ENCODE assay signal across 43 cellular contexts in genomic region chr1:7839526-7839925, GRCh38. TPM values are rescaled to one million over a fixed set of nuclear protein-coding genes. Genes with fewer than 3 reads are reported as not detected.
"Had no signal": no experiment of that assay in that cellular context is flagged by ENCODE, and none has a peak within 500 bp of the region (broad histone marks: within the 10 kb centered on the region; RNA-seq: fewer than 3 reads in every experiment).

No MANE protein-coding gene starts in this region.

- H3K27ac Mint-ChIP-seq: activated naive CD4-positive, alpha-beta T cell treated with anti-CD3 and anti-CD28 coated beads for 36 hours; activated naive CD4-positive, alpha-beta T cell treated with anti-CD3 and anti-CD28 coated beads, Interleukin-2, amount 10 ng/mL, durations not matched to agents 7 days and 5 days; activated naive CD4-positive, alpha-beta T cell treated with anti-CD3 and anti-CD28 coated beads, Interleukin-2, amount 50 U/mL, for 24 hours; activated naive CD4-positive, alpha-beta T cell treated with anti-CD3 and anti-CD28 coated beads, Interleukin-2, amount 50 U/mL, for 72 hours; activated naive CD8-positive, alpha-beta T cell; activated naive CD8-positive, alpha-beta T cell treated with anti-CD3 and anti-CD28 coated beads for 36 hours; activated naive CD8-positive, alpha-beta T cell treated with anti-CD3 and anti-CD28 coated beads, Interleukin-2, amount 10 ng/mL, durations not matched to agents 7 days and 5 days; activated naive CD8-positive, alpha-beta T cell treated with anti-CD3 and anti-CD28 coated beads, Interleukin-2, amount 50 U/mL, for 24 hours; activated T-cell treated with anti-CD3 and anti-CD28 coated beads, Interleukin-2, amount 50 U/mL, for 24 hours; activated T-cell treated with anti-CD3 and anti-CD28 coated beads, Interleukin-2, amount 50 U/mL, for 72 hours; activated T-helper 1 cell treated with anti-CD3 and anti-CD28 coated beads, Interleukin-12 subunit alpha, Interleukin-12 subunit beta, Interleukin-2, Interleukin-4 antibody, amounts not matched to agents 30 ng/mL and 10 ng/mL and 1 ng/mL, durations not matched to agents 14 hours and 24 hours and 36 hours; activated T-helper 17 cell treated with anti-CD3 and anti-CD28 coated beads, Interleukin-2, amount 50 U/mL, for 72 hours; activated T-helper 2 cell treated with anti-CD3 and anti-CD28 coated beads, Interferon-gamma antibody, Interleukin-2, Interleukin-4, amounts not matched to agents 10 μg/mL and 5 μg/mL and 100 μg/mL, durations not matched to agents 14 hours and 24 hours and 36 hours; brain had no signal

- H3K27ac ChIP-seq: ascending aorta, body of pancreas, brain microvascular endothelial cell, breast epithelium, cardiac muscle cell had no signal

- DNase-seq: activated effector memory CD4-positive, alpha-beta T cell treated with anti-CD3 and anti-CD28 coated beads, Interleukin-2, amount 50 U/mL, for 16 hours; activated effector memory CD4-positive, alpha-beta T cell treated with Interleukin-2 at 50 U/mL for 16 hours; activated gamma-delta T cell; activated gamma-delta T cell treated with Interleukin-2 at 50 U/mL for 16 hours; activated naive CD4-positive, alpha-beta T cell; activated naive CD4-positive, alpha-beta T cell treated with anti-CD3 and anti-CD28 coated beads for 36 hours; activated naive CD4-positive, alpha-beta T cell treated with anti-CD3 and anti-CD28 coated beads, Interleukin-2, amount 10 ng/mL, durations not matched to agents 7 days and 5 days; activated naive CD4-positive, alpha-beta T cell treated with anti-CD3 and anti-CD28 coated beads, Interleukin-2, amount 50 U/mL, for 16 hours; activated naive CD4-positive, alpha-beta T cell treated with Interleukin-2 at 50 U/mL for 16 hours; activated naive CD8-positive, alpha-beta T cell treated with anti-CD3 and anti-CD28 coated beads for 36 hours; activated naive CD8-positive, alpha-beta T cell treated with anti-CD3 and anti-CD28 coated beads, Interleukin-2, amount 10 ng/mL, durations not matched to agents 7 days and 5 days; activated naive CD8-positive, alpha-beta T cell treated with anti-CD3 and anti-CD28 coated beads, Interleukin-2, amount 50 U/mL, for 24 hours; activated T-cell treated with anti-CD3 and anti-CD28 coated beads for 4 hours; activated T-cell treated with anti-CD3 and anti-CD28 coated beads, Interleukin-2, amount 50 U/mL, for 1 hour; activated T-cell treated with anti-CD3 and anti-CD28 coated beads, Interleukin-2, amount 50 U/mL, for 24 hours; activated T-cell treated with anti-CD3 and anti-CD28 coated beads, Interleukin-2, amount 50 U/mL, for 4 hours; activated T-cell treated with anti-CD3 and anti-CD28 coated beads, Interleukin-2, amount 50 U/mL, for 48 hours; activated T-cell treated with anti-CD3 and anti-CD28 coated beads, Interleukin-2, amount 50 U/mL, for 72 hours; amniotic stem cell; amygdala; anterior cingulate cortex; aorta; body of pancreas; brain microvascular endothelial cell; caudate nucleus; central memory CD4-positive, alpha-beta T cell; cerebellar nuclear complex had no signal

- H3K4me1 Mint-ChIP-seq: activated naive CD4-positive, alpha-beta T cell treated with anti-CD3 and anti-CD28 coated beads, Interleukin-2, amount 50 U/mL, for 24 hours; activated naive CD8-positive, alpha-beta T cell treated with anti-CD3 and anti-CD28 coated beads for 36 hours; activated T-helper 17 cell treated with anti-CD3 and anti-CD28 coated beads, Interleukin-2, amount 50 U/mL, for 72 hours; brain; central memory CD8-positive, alpha-beta T cell had no signal

- H3K4me1 ChIP-seq: ascending aorta, body of pancreas, breast epithelium had no signal

- H3K9me3 ChIP-seq: body of pancreas had no signal

- H3K27me3 ChIP-seq: ascending aorta, body of pancreas, brain microvascular endothelial cell, breast epithelium, cardiac muscle cell had no signal

- H3K27me3 Mint-ChIP-seq: activated naive CD4-positive, alpha-beta T cell treated with anti-CD3 and anti-CD28 coated beads, Interleukin-2, amount 10 ng/mL, durations not matched to agents 7 days and 5 days; activated naive CD4-positive, alpha-beta T cell treated with anti-CD3 and anti-CD28 coated beads, Interleukin-2, amount 50 U/mL, for 24 hours; activated naive CD8-positive, alpha-beta T cell; activated naive CD8-positive, alpha-beta T cell treated with anti-CD3 and anti-CD28 coated beads for 36 hours; activated naive CD8-positive, alpha-beta T cell treated with anti-CD3 and anti-CD28 coated beads, Interleukin-2, amount 10 ng/mL, durations not matched to agents 7 days and 5 days; activated naive CD8-positive, alpha-beta T cell treated with anti-CD3 and anti-CD28 coated beads, Interleukin-2, amount 50 U/mL, for 24 hours; activated T-cell treated with anti-CD3 and anti-CD28 coated beads, Interleukin-2, amount 50 U/mL, for 24 hours; activated T-helper 17 cell treated with anti-CD3 and anti-CD28 coated beads, Interleukin-2, amount 50 U/mL, for 72 hours; brain; central memory CD8-positive, alpha-beta T cell had no signal

- ATAC-seq: activated naive CD4-positive, alpha-beta T cell treated with anti-CD3 and anti-CD28 coated beads, Interleukin-2, amount 50 U/mL, for 72 hours; activated naive CD8-positive, alpha-beta T cell treated with anti-CD3 and anti-CD28 coated beads, Interleukin-2, amount 50 U/mL, for 24 hours; activated T-cell treated with anti-CD3 and anti-CD28 coated beads, Interleukin-2, amount 50 U/mL, for 4 hours; activated T-cell treated with anti-CD3 and anti-CD28 coated beads, Interleukin-2, amount 50 U/mL, for 72 hours; activated T-helper 17 cell treated with anti-CD3 and anti-CD28 coated beads, Interleukin-2, amount 50 U/mL, for 72 hours; body of pancreas had no signal

- H3K4me3 Mint-ChIP-seq: activated naive CD4-positive, alpha-beta T cell treated with anti-CD3 and anti-CD28 coated beads for 36 hours; activated naive CD4-positive, alpha-beta T cell treated with anti-CD3 and anti-CD28 coated beads, Interleukin-2, amount 10 ng/mL, durations not matched to agents 7 days and 5 days; activated naive CD4-positive, alpha-beta T cell treated with anti-CD3 and anti-CD28 coated beads, Interleukin-2, amount 50 U/mL, for 24 hours; activated naive CD8-positive, alpha-beta T cell; activated naive CD8-positive, alpha-beta T cell treated with anti-CD3 and anti-CD28 coated beads for 36 hours; activated naive CD8-positive, alpha-beta T cell treated with anti-CD3 and anti-CD28 coated beads, Interleukin-2, amount 10 ng/mL, durations not matched to agents 7 days and 5 days; activated naive CD8-positive, alpha-beta T cell treated with anti-CD3 and anti-CD28 coated beads, Interleukin-2, amount 50 U/mL, for 24 hours; activated T-cell treated with anti-CD3 and anti-CD28 coated beads, Interleukin-2, amount 50 U/mL, for 24 hours; activated T-cell treated with anti-CD3 and anti-CD28 coated beads, Interleukin-2, amount 50 U/mL, for 4 hours; activated T-cell treated with anti-CD3 and anti-CD28 coated beads, Interleukin-2, amount 50 U/mL, for 72 hours; activated T-helper 1 cell treated with anti-CD3 and anti-CD28 coated beads, Interleukin-12 subunit alpha, Interleukin-12 subunit beta, Interleukin-2, Interleukin-4 antibody, amounts not matched to agents 30 ng/mL and 10 ng/mL and 1 ng/mL, durations not matched to agents 14 hours and 24 hours and 36 hours; activated T-helper 17 cell treated with anti-CD3 and anti-CD28 coated beads, Interleukin-2, amount 50 U/mL, for 72 hours; brain; central memory CD8-positive, alpha-beta T cell had no signal

- H3K4me3 ChIP-seq: ascending aorta, body of pancreas, breast epithelium, cardiac muscle cell had no signal

- H3K36me3 ChIP-seq: brain microvascular endothelial cell, cardiac muscle cell had no signal

RNA-seq across cellular contexts. Expression of gene UTS2, which starts 13.3 kb away (rescaled TPM):
- total RNA-seq: activated naive CD4-positive, alpha-beta T cell treated with anti-CD3 and anti-CD28 coated beads for 36 hours; activated T-cell treated with anti-CD3 and anti-CD28 coated beads, Interleukin-2, amount 50 U/mL, for 72 hours; activated T-helper 1 cell treated with anti-CD3 and anti-CD28 coated beads, Interleukin-12 subunit alpha, Interleukin-12 subunit beta, Interleukin-2, Interleukin-4 antibody, amounts not matched to agents 30 ng/mL and 10 ng/mL and 1 ng/mL, durations not matched to agents 14 hours and 24 hours and 36 hours; activated T-helper 2 cell treated with anti-CD3 and anti-CD28 coated beads, Interferon-gamma antibody, Interleukin-2, Interleukin-4, amounts not matched to agents 10 μg/mL and 5 μg/mL and 100 μg/mL, durations not matched to agents 14 hours and 24 hours and 36 hours; ascending aorta; astrocyte; body of pancreas; bronchial epithelial cell; cardiac muscle cell; cardiac septum; cerebellum; chondrocyte had no signal
- polyA plus RNA-seq: cardiac muscle cell had no signal
